1 cellular context compared by ENCODE assay signal in genomic region chr7:99372275-99373085, GRCh38.
TF ChIP-seq lines count a peak whose summit lies in the region.

No MANE protein-coding gene starts in this region.

TF ChIP-seq in HepG2, 621 proteins besides CTCF, POLR2A, EP300 and RAD21 (continues in another document):
- TF ChIP-seq ZNF318 (CRISPR knock-in tag; IDR thresholded peaks at IDR 0.05) = no peak
- no peak for TF ChIP-seq PREB (CRISPR knock-in tag; IDR thresholded peaks at IDR 0.05)
- TF ChIP-seq TGIF2 (CRISPR knock-in tag; IDR thresholded peaks at IDR 0.05) = peak; percentile 58; the same call in 1 of the 2 replicates
- no peak for TF ChIP-seq ZNF562 (CRISPR knock-in tag; IDR thresholded peaks at IDR 0.05; ENCODE audit: borderline replicate concordance)
- no peak for TF ChIP-seq ZNF557 (CRISPR knock-in tag; IDR thresholded peaks at IDR 0.05)
- TF ChIP-seq, protein P1, sequence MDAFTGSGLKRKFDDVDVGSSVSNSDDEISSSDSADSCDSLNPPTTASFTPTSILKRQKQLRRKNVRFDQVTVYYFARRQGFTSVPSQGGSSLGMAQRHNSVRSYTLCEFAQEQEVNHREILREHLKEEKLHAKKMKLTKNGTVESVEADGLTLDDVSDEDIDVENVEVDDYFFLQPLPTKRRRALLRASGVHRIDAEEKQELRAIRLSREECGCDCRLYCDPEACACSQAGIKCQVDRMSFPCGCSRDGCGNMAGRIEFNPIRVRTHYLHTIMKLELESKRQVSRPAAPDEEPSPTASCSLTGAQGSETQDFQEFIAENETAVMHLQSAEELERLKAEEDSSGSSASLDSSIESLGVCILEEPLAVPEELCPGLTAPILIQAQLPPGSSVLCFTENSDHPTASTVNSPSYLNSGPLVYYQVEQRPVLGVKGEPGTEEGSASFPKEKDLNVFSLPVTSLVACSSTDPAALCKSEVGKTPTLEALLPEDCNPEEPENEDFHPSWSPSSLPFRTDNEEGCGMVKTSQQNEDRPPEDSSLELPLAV (CRISPR knock-in tag; conservative IDR thresholded peaks at IDR 0.05; ENCODE audit: low read depth) = no peak
- 0 out of 2 replicates have a peak, but pooled peaks have one; percentile 19 for TF ChIP-seq ZNF644 (CRISPR knock-in tag; IDR thresholded peaks at IDR 0.05; ENCODE audit: low read depth)
- no peak for TF ChIP-seq ZNF383 (CRISPR knock-in tag; IDR thresholded peaks at IDR 0.05; ENCODE audit: borderline replicate concordance)
- TF ChIP-seq ZNF317 (CRISPR knock-in tag; IDR thresholded peaks at IDR 0.05) = no peak
- TF ChIP-seq ZSCAN31 (CRISPR knock-in tag; IDR thresholded peaks at IDR 0.05; ENCODE audit: low read depth) = no peak
- no peak for TF ChIP-seq PBX3 (CRISPR knock-in tag; IDR thresholded peaks at IDR 0.05; ENCODE audit: borderline replicate concordance)
- TF ChIP-seq ZKSCAN1 (IDR thresholded peaks at IDR 0.05; ENCODE audit: low read length) = no peak
- no peak for TF ChIP-seq ZFP90 (CRISPR knock-in tag; IDR thresholded peaks at IDR 0.05; ENCODE audit: borderline replicate concordance)
- no peak for TF ChIP-seq EEA1 (CRISPR knock-in tag; IDR thresholded peaks at IDR 0.05; ENCODE audit: borderline replicate concordance)
- no peak for TF ChIP-seq ZBTB20 (CRISPR knock-in tag; IDR thresholded peaks at IDR 0.05; ENCODE audit: borderline replicate concordance, low read depth)
- no peak for TF ChIP-seq MATR3 (CRISPR knock-in tag; IDR thresholded peaks at IDR 0.05)
- TF ChIP-seq ZBTB43 (CRISPR knock-in tag; conservative IDR thresholded peaks at IDR 0.05) = no peak
- TF ChIP-seq ZNF713 (CRISPR knock-in tag; IDR thresholded peaks at IDR 0.05) = no peak
- TF ChIP-seq NFYC (CRISPR knock-in tag; IDR thresholded peaks at IDR 0.05) = peak; percentile 65
- no peak for TF ChIP-seq EHMT2 (IDR thresholded peaks at IDR 0.05; ENCODE audit: borderline replicate concordance, low read depth, low read length)
- TF ChIP-seq SIN3A (IDR thresholded peaks at IDR 0.05; ENCODE audit: borderline replicate concordance, low read depth, low read length) = peak; percentile 89
- TF ChIP-seq TAF15 (IDR thresholded peaks at IDR 0.05; ENCODE audit: low read depth, low read length, poor library complexity, severe bottlenecking) = no peak
- TF ChIP-seq ATF7 (IDR thresholded peaks at IDR 0.05) = peak; percentile 72
- peak; percentile 43 for TF ChIP-seq ATF7 (CRISPR knock-in tag; IDR thresholded peaks at IDR 0.05)
- TF ChIP-seq, protein P2, sequence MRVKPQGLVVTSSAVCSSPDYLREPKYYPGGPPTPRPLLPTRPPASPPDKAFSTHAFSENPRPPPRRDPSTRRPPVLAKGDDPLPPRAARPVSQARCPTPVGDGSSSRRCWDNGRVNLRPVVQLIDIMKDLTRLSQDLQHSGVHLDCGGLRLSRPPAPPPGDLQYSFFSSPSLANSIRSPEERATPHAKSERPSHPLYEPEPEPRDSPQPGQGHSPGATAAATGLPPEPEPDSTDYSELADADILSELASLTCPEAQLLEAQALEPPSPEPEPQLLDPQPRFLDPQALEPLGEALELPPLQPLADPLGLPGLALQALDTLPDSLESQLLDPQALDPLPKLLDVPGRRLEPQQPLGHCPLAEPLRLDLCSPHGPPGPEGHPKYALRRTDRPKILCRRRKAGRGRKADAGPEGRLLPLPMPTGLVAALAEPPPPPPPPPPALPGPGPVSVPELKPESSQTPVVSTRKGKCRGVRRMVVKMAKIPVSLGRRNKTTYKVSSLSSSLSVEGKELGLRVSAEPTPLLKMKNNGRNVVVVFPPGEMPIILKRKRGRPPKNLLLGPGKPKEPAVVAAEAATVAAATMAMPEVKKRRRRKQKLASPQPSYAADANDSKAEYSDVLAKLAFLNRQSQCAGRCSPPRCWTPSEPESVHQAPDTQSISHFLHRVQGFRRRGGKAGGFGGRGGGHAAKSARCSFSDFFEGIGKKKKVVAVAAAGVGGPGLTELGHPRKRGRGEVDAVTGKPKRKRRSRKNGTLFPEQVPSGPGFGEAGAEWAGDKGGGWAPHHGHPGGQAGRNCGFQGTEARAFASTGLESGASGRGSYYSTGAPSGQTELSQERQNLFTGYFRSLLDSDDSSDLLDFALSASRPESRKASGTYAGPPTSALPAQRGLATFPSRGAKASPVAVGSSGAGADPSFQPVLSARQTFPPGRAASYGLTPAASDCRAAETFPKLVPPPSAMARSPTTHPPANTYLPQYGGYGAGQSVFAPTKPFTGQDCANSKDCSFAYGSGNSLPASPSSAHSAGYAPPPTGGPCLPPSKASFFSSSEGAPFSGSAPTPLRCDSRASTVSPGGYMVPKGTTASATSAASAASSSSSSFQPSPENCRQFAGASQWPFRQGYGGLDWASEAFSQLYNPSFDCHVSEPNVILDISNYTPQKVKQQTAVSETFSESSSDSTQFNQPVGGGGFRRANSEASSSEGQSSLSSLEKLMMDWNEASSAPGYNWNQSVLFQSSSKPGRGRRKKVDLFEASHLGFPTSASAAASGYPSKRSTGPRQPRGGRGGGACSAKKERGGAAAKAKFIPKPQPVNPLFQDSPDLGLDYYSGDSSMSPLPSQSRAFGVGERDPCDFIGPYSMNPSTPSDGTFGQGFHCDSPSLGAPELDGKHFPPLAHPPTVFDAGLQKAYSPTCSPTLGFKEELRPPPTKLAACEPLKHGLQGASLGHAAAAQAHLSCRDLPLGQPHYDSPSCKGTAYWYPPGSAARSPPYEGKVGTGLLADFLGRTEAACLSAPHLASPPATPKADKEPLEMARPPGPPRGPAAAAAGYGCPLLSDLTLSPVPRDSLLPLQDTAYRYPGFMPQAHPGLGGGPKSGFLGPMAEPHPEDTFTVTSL (CRISPR knock-in tag; IDR thresholded peaks at IDR 0.05; ENCODE audit: borderline replicate concordance) = no peak; the same call in 1 of the 2 replicates
- no peak for TF ChIP-seq KLF12 (CRISPR knock-in tag; IDR thresholded peaks at IDR 0.05; ENCODE audit: borderline replicate concordance)
- TF ChIP-seq ZNF20 (CRISPR knock-in tag; IDR thresholded peaks at IDR 0.05) = no peak
- TF ChIP-seq PRPF4 (IDR thresholded peaks at IDR 0.05; ENCODE audit: low read depth, low read length, poor library complexity, severe bottlenecking) = no peak
- peak; percentile 39; the same call in 1 of the 2 replicates for TF ChIP-seq MEF2D (CRISPR knock-in tag; IDR thresholded peaks at IDR 0.05)
- 0 out of 2 replicates have a peak, but pooled peaks have one; percentile 75 for TF ChIP-seq MTA1 (CRISPR knock-in tag; IDR thresholded peaks at IDR 0.05; ENCODE audit: borderline replicate concordance)
- TF ChIP-seq THAP7 (CRISPR knock-in tag; IDR thresholded peaks at IDR 0.05) = no peak
- no peak for TF ChIP-seq ZNF766 (CRISPR knock-in tag; IDR thresholded peaks at IDR 0.05; ENCODE audit: borderline replicate concordance)
- no peak for TF ChIP-seq ZMYM2 (CRISPR knock-in tag; IDR thresholded peaks at IDR 0.05)
- TF ChIP-seq RBM39 (IDR thresholded peaks at IDR 0.05; ENCODE audit: low read depth, low read length, poor library complexity, severe bottlenecking) = no peak
- TF ChIP-seq ZNF326 (CRISPR knock-in tag; IDR thresholded peaks at IDR 0.05; ENCODE audit: borderline replicate concordance) = no peak
- no peak for TF ChIP-seq KDM3A (CRISPR knock-in tag; IDR thresholded peaks at IDR 0.05; ENCODE audit: low read depth)
- TF ChIP-seq ARNTL (CRISPR knock-in tag; IDR thresholded peaks at IDR 0.05) = no peak
- TF ChIP-seq BRD4 (CRISPR knock-in tag; IDR thresholded peaks at IDR 0.05) = no peak
- no peak for TF ChIP-seq JUND (CRISPR knock-in tag; IDR thresholded peaks at IDR 0.05)
- TF ChIP-seq SYNCRIP (IDR thresholded peaks at IDR 0.05; ENCODE audit: insufficient read depth, low read depth, low read length) = no peak
- TF ChIP-seq, protein P3, sequence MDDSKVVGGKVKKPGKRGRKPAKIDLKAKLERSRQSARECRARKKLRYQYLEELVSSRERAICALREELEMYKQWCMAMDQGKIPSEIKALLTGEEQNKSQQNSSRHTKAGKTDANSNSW (CRISPR knock-in tag; IDR thresholded peaks at IDR 0.05; ENCODE audit: borderline replicate concordance) = no peak
- TF ChIP-seq MLLT10 (CRISPR knock-in tag; IDR thresholded peaks at IDR 0.05) = no peak
- TF ChIP-seq TMF1 (CRISPR knock-in tag; IDR thresholded peaks at IDR 0.05; ENCODE audit: low read depth) = no peak
- no peak for TF ChIP-seq DR1 (CRISPR knock-in tag; IDR thresholded peaks at IDR 0.05)
- no peak for TF ChIP-seq ZFP36 (IDR thresholded peaks at IDR 0.05; ENCODE audit: borderline replicate concordance, low read depth, low read length, partially characterized antibody)
- no peak for TF ChIP-seq EED (CRISPR knock-in tag; IDR thresholded peaks at IDR 0.05)
- no peak for TF ChIP-seq ZBTB7A (CRISPR knock-in tag; IDR thresholded peaks at IDR 0.05)
- TF ChIP-seq SAP130 (CRISPR knock-in tag; IDR thresholded peaks at IDR 0.05; ENCODE audit: low read depth) = peak; percentile 99
- TF ChIP-seq KMT2B (CRISPR knock-in tag; IDR thresholded peaks at IDR 0.05) = peak; percentile 69
